Comparison of ENCODE assay signal across 15 cellular contexts in the genomic region with DNA sequence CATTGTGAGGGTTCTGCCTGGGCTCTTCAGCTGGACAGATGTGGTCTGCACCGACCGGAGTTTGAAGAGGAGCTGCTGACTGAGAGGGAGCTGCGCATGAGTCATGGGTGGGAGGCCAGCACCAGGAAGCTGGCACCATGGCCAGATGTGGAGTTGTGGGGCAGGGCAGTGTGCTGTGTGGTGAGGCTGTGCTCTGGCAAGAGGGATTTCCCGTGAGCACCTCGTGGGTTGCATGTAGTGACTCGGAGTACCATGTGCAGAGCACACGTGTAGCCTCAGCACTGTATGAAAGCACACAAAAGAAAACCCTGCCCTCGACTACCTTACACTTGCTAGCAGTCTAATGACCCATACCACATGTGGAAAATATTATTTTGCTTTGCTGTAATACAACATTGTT.
DNase-seq lines count a peak whose midpoint lies in the region; ATAC-seq and TF ChIP-seq lines count a peak whose summit lies in the region.
"Had no signal": no experiment of that assay in that cellular context is flagged by ENCODE, and none has a peak within 500 bp of the region (broad histone marks: within the 10 kb centered on the region; RNA-seq: fewer than 3 reads in every experiment).

No MANE protein-coding gene starts in this region.

- H3K36me3 Mint-ChIP-seq in activated naive CD8-positive, alpha-beta T cell treated with anti-CD3 and anti-CD28 coated beads, Interleukin-2, amount 50 U/mL, for 24 hours (ENCODE audit: low read depth), result peaks cover 2% of the 10 kb centered on the region
- H3K36me3 Mint-ChIP-seq in activated naive CD8-positive, alpha-beta T cell treated with anti-CD3 and anti-CD28 coated beads for 36 hours, result peaks cover 1% of the 10 kb centered on the region

- ATAC-seq in activated naive CD8-positive, alpha-beta T cell treated with anti-CD3 and anti-CD28 coated beads, Interleukin-2, amount 50 U/mL, for 24 hours, result peak; percentile 56
- ATAC-seq in aorta (ENCODE audit: low FRiP score) (peak; percentile 29), GM18867 (IDR thresholded peaks at IDR 0.05; ENCODE audit: unreplicated experiment) (no peak), GM18870 (IDR thresholded peaks at IDR 0.05; ENCODE audit: unreplicated experiment) (no peak)
- ATAC-seq: gastrocnemius medialis had no signal

- H3K27me3 ChIP-seq in aorta (ENCODE audit: control insufficient read depth in 1 of 2, insufficient read depth in 2 of 2, low read length in 1 of 2), result no peaks in the 10 kb centered on the region
- H3K27me3 ChIP-seq: gastrocnemius medialis had no signal

- no peak overlapping the region for H3K4me3 Mint-ChIP-seq in activated naive CD8-positive, alpha-beta T cell treated with anti-CD3 and anti-CD28 coated beads, Interleukin-2, amount 50 U/mL, for 24 hours
- H3K4me3 Mint-ChIP-seq in activated naive CD8-positive, alpha-beta T cell treated with anti-CD3 and anti-CD28 coated beads for 36 hours, result no peak overlapping the region
- H3K4me3 Mint-ChIP-seq: activated naive CD4-positive, alpha-beta T cell treated with anti-CD3 and anti-CD28 coated beads, Interleukin-2, amount 50 U/mL, for 24 hours had no signal

- H3K27me3 Mint-ChIP-seq in activated naive CD8-positive, alpha-beta T cell treated with anti-CD3 and anti-CD28 coated beads, Interleukin-2, amount 50 U/mL, for 24 hours, result no peaks in the 10 kb centered on the region
- H3K27me3 Mint-ChIP-seq in activated naive CD8-positive, alpha-beta T cell treated with anti-CD3 and anti-CD28 coated beads for 36 hours, result no peaks in the 10 kb centered on the region
- H3K27me3 Mint-ChIP-seq: activated naive CD4-positive, alpha-beta T cell treated with anti-CD3 and anti-CD28 coated beads, Interleukin-2, amount 50 U/mL, for 24 hours had no signal

- no peaks in the 10 kb centered on the region for H3K9me3 Mint-ChIP-seq in activated naive CD8-positive, alpha-beta T cell treated with anti-CD3 and anti-CD28 coated beads, Interleukin-2, amount 50 U/mL, for 24 hours
- H3K9me3 Mint-ChIP-seq in activated naive CD8-positive, alpha-beta T cell treated with anti-CD3 and anti-CD28 coated beads for 36 hours, result no peaks in the 10 kb centered on the region
- H3K9me3 Mint-ChIP-seq: activated naive CD4-positive, alpha-beta T cell treated with anti-CD3 and anti-CD28 coated beads, Interleukin-2, amount 50 U/mL, for 24 hours had no signal

- no peaks in the 10 kb centered on the region for H3K9me3 ChIP-seq in aorta (ENCODE audit: control insufficient read depth, low read length)
- H3K9me3 ChIP-seq: Caco-2, gastrocnemius medialis, HAP-1 had no signal

- intact Hi-C loops in aorta (cut with DNase I), result loop anchor here in 1 of 2 donors (10.0 kb wide), 1 partner anchor 105 kb away; a partner anchor contains a TSS

- H3K4me3 ChIP-seq in fibroblast of the aortic adventitia (ENCODE audit: low read depth, low read length) (no peak overlapping the region), aorta (ENCODE audit: low read length in 2 of 2) (no peak overlapping the region)
- H3K4me3 ChIP-seq: gastrocnemius medialis, HAP-1, skin epidermis had no signal

- peaks cover 2 to 11% of the 10 kb centered on the region in 2 donors for H3K36me3 ChIP-seq in aorta (ENCODE audit: control insufficient read depth in 1 of 2, insufficient read depth in 2 of 2, low read length in 1 of 2)
- H3K36me3 ChIP-seq: HAP-1 had no signal

- no peak for DNase-seq in activated naive CD8-positive, alpha-beta T cell treated with anti-CD3 and anti-CD28 coated beads, Interleukin-2, amount 50 U/mL, for 24 hours
- DNase-seq in activated naive CD8-positive, alpha-beta T cell treated with anti-CD3 and anti-CD28 coated beads for 36 hours, result no peak
- peak; percentile 70 for DNase-seq in RPMI7951 (ENCODE audit: low read depth)
- peak; percentile 40 for DNase-seq in fibroblast of the aortic adventitia (ENCODE audit: low read depth)
- DNase-seq in aorta, result no peak
- DNase-seq in KBM-7, result no peak
- DNase-seq: ACHN, Caco-2, gastrocnemius medialis, occipital lobe had no signal

- no peak overlapping the region for H3K27ac Mint-ChIP-seq in activated naive CD8-positive, alpha-beta T cell treated with anti-CD3 and anti-CD28 coated beads, Interleukin-2, amount 50 U/mL, for 24 hours
- H3K27ac Mint-ChIP-seq in activated naive CD8-positive, alpha-beta T cell treated with anti-CD3 and anti-CD28 coated beads for 36 hours, result no peak overlapping the region

- in situ Hi-C loops in KBM-7 (cut with MboI; ENCODE audit: low pct_unique_long_range_greater_than_20kb, low sequenced_read_pairs), result no loop called here

- H3K4me1 ChIP-seq in aorta (ENCODE audit: control insufficient read depth in 1 of 2, insufficient read depth in 2 of 2, low read length in 2 of 2), result no peaks in the 10 kb centered on the region
- H3K4me1 ChIP-seq: Caco-2, gastrocnemius medialis, HAP-1 had no signal

- TF ChIP-seq CTCF in fibroblast of the aortic adventitia (IDR thresholded peaks at IDR 0.05; ENCODE audit: insufficient read depth, low read length), result no peak

- WGBS in aorta, 2 donors, result 83 to 89% methylated on average over 8 of the region's 8 CpGs

- no peak overlapping the region for H3K27ac ChIP-seq in aorta (ENCODE audit: low read depth in 1 of 2, low read length in 2 of 2)
- H3K27ac ChIP-seq: gastrocnemius medialis, skin epidermis had no signal

- H3K4me1 Mint-ChIP-seq in activated naive CD8-positive, alpha-beta T cell treated with anti-CD3 and anti-CD28 coated beads, Interleukin-2, amount 50 U/mL, for 24 hours, result no peaks in the 10 kb centered on the region
- H3K4me1 Mint-ChIP-seq in activated naive CD8-positive, alpha-beta T cell treated with anti-CD3 and anti-CD28 coated beads for 36 hours, result no peaks in the 10 kb centered on the region
- H3K4me1 Mint-ChIP-seq: activated naive CD4-positive, alpha-beta T cell treated with anti-CD3 and anti-CD28 coated beads, Interleukin-2, amount 50 U/mL, for 24 hours had no signal

Comparison
In these comparisons a context has a peak if more than half of its experiments do, and no peak if none do; other contexts are left out.
1. ATAC-seq: peak in activated naive CD8-positive, alpha-beta T cell treated with anti-CD3 and anti-CD28 coated beads, Interleukin-2, amount 50 U/mL, for 24 hours (single experiment) and aorta (single experiment); none in GM18867 (single experiment) and GM18870 (single experiment).
2. DNase-seq: peak in RPMI7951 (single experiment) and fibroblast of the aortic adventitia (single experiment); none in activated naive CD8-positive, alpha-beta T cell treated with anti-CD3 and anti-CD28 coated beads, Interleukin-2, amount 50 U/mL, for 24 hours (single experiment), activated naive CD8-positive, alpha-beta T cell treated with anti-CD3 and anti-CD28 coated beads for 36 hours (single experiment), aorta (0 of 2) and KBM-7 (single experiment).